ENCODE assay signal across 16 cellular contexts in genomic region chr10:12434277-12434676, GRCh38.
A peak's percentile ranks its signal among the peaks of the same experiment; 100 is the strongest.
DNase-seq lines count a peak whose midpoint lies in the region; ATAC-seq and TF ChIP-seq lines count a peak whose summit lies in the region.
"Had no signal": no experiment of that assay in that cellular context is flagged by ENCODE, and none has a peak within 500 bp of the region (broad histone marks: within the 10 kb centered on the region; RNA-seq: fewer than 3 reads in every experiment).

No MANE protein-coding gene starts in this region.

- peaks cover 86% of the 10 kb centered on the region for H3K4me1 Mint-ChIP-seq in stimulated activated memory B cell treated with anti-CD40 and anti-IgM and Interleukin-4, amounts not matched to agents 10 μg/mL and 1 μg/mL and 100 μg/mL, for 72 hours
- peaks cover 18% of the 10 kb centered on the region for H3K4me1 Mint-ChIP-seq in CD8-positive, alpha-beta T cell (ENCODE audit: low read depth)
- H3K4me1 Mint-ChIP-seq: activated CD4-positive, alpha-beta memory T cell treated with anti-CD3 and anti-CD28 coated beads, Interleukin-2, amount 10 ng/mL, durations not matched to agents 7 days and 5 days had no signal

- no peak overlapping the region for H3K27ac ChIP-seq in WERI-Rb-1
- H3K27ac ChIP-seq in CD8-positive, alpha-beta T cell (ENCODE audit: low read depth, low read length): no peak overlapping the region
- H3K27ac ChIP-seq: adrenal gland, KMS-11, prostate gland had no signal

- no peak for TF ChIP-seq CTCF in WERI-Rb-1 (IDR thresholded peaks at IDR 0.05; ENCODE audit: low read depth, low read length)
- TF ChIP-seq CTCF in CD8-positive, alpha-beta T cell (IDR thresholded peaks at IDR 0.05): no peak

- H3K27me3 Mint-ChIP-seq in stimulated activated memory B cell treated with anti-CD40 and anti-IgM and Interleukin-4, amounts not matched to agents 10 μg/mL and 1 μg/mL and 100 μg/mL, for 72 hours: no peaks in the 10 kb centered on the region
- H3K27me3 Mint-ChIP-seq in CD8-positive, alpha-beta T cell (ENCODE audit: low read depth): no peaks in the 10 kb centered on the region
- H3K27me3 Mint-ChIP-seq: activated CD4-positive, alpha-beta memory T cell treated with anti-CD3 and anti-CD28 coated beads, Interleukin-2, amount 10 ng/mL, durations not matched to agents 7 days and 5 days had no signal

- intact Hi-C loops in CD8-positive, alpha-beta T cell (cut with DNase I, micrococcal nuclease): no loop called here

- no peaks in the 10 kb centered on the region for H3K9me3 ChIP-seq in WERI-Rb-1 (ENCODE audit: severe bottlenecking)
- no peaks in the 10 kb centered on the region for H3K9me3 ChIP-seq in CD8-positive, alpha-beta T cell (ENCODE audit: low read length)
- H3K9me3 ChIP-seq: adrenal gland, prostate gland had no signal

- H3K4me3 ChIP-seq in WERI-Rb-1 (ENCODE audit: low read depth, low read length): no peak overlapping the region
- H3K4me3 ChIP-seq in CD8-positive, alpha-beta T cell (ENCODE audit: low read depth, low read length): no peak overlapping the region
- H3K4me3 ChIP-seq: adrenal gland, prostate gland had no signal

- H3K36me3 ChIP-seq in WERI-Rb-1: no peaks in the 10 kb centered on the region
- no peaks in the 10 kb centered on the region for H3K36me3 ChIP-seq in CD8-positive, alpha-beta T cell (ENCODE audit: insufficient read depth, low read length)
- H3K36me3 ChIP-seq: adrenal gland, prostate gland had no signal

- no peaks in the 10 kb centered on the region for H3K27me3 ChIP-seq in WERI-Rb-1 (ENCODE audit: insufficient read depth, low read depth, severe bottlenecking)
- H3K27me3 ChIP-seq in CD8-positive, alpha-beta T cell (ENCODE audit: insufficient read depth, low read length): no peaks in the 10 kb centered on the region
- H3K27me3 ChIP-seq: adrenal gland had no signal

- DNase-seq in NCI-H345 (lab: John Stamatoyannopoulos, UW) (peak; percentile 45), NCI-H345 treated with DMSO at 0.1 percent for 48 hours (lab: John Stamatoyannopoulos, UW; ENCODE audit: unreplicated experiment) (no peak), NCI-H2081 treated with DMSO at 0.1 percent for 48 hours (lab: John Stamatoyannopoulos, UW) (peak; percentile 38), WERI-Rb-1 (peak; percentile 19), NCI-H510A (lab: John Stamatoyannopoulos, UW) (no peak)
- DNase-seq in CD8-positive, alpha-beta T cell: no peak
- no peak for DNase-seq in activated CD4-positive, alpha-beta T cell treated with anti-CD3 and anti-CD28 coated beads for 1 hour
- DNase-seq: activated CD4-positive, alpha-beta memory T cell treated with anti-CD3 and anti-CD28 coated beads, Interleukin-2, amount 10 ng/mL, durations not matched to agents 7 days and 5 days; activated T-cell treated with anti-CD3 and anti-CD28 coated beads for 4 hours; adrenal gland; cortex of kidney had no signal

- POLR2A ChIA-PET in CD8-positive, alpha-beta T cell (lab: Charles Lee): no interaction called here

- peak overlapping the region; percentile 48 for H3K27ac Mint-ChIP-seq in stimulated activated memory B cell treated with anti-CD40 and anti-IgM and Interleukin-4, amounts not matched to agents 10 μg/mL and 1 μg/mL and 100 μg/mL, for 72 hours
- H3K27ac Mint-ChIP-seq in CD8-positive, alpha-beta T cell: no peak overlapping the region
- H3K27ac Mint-ChIP-seq: activated CD4-positive, alpha-beta memory T cell treated with anti-CD3 and anti-CD28 coated beads, Interleukin-2, amount 10 ng/mL, durations not matched to agents 7 days and 5 days; T-helper 1 cell treated with Interleukin-12 subunit alpha and Interleukin-12 subunit beta and Interleukin-4 antibody, amounts not matched to agents 30 μg/mL and 1 μg/mL, for 36 hours had no signal

- H3K9me3 Mint-ChIP-seq in stimulated activated memory B cell treated with anti-CD40 and anti-IgM and Interleukin-4, amounts not matched to agents 10 μg/mL and 1 μg/mL and 100 μg/mL, for 72 hours: no peaks in the 10 kb centered on the region
- H3K9me3 Mint-ChIP-seq in CD8-positive, alpha-beta T cell: peaks cover 4% of the 10 kb centered on the region

- H3K4me1 ChIP-seq in CD8-positive, alpha-beta T cell (ENCODE audit: insufficient read depth, low read length): no peaks in the 10 kb centered on the region
- H3K4me1 ChIP-seq: prostate gland had no signal

- H3K36me3 Mint-ChIP-seq in stimulated activated memory B cell treated with anti-CD40 and anti-IgM and Interleukin-4, amounts not matched to agents 10 μg/mL and 1 μg/mL and 100 μg/mL, for 72 hours: peaks cover 32% of the 10 kb centered on the region
- peaks cover 12% of the 10 kb centered on the region for H3K36me3 Mint-ChIP-seq in CD8-positive, alpha-beta T cell

- no peak for ATAC-seq in stimulated activated memory B cell treated with anti-CD40 and anti-IgM and Interleukin-4, amounts not matched to agents 10 μg/mL and 1 μg/mL and 100 μg/mL, for 72 hours
- ATAC-seq in CD8-positive, alpha-beta T cell: no peak
- ATAC-seq: HCT116 had no signal

- no peak overlapping the region for H3K4me3 Mint-ChIP-seq in stimulated activated memory B cell treated with anti-CD40 and anti-IgM and Interleukin-4, amounts not matched to agents 10 μg/mL and 1 μg/mL and 100 μg/mL, for 72 hours
- H3K4me3 Mint-ChIP-seq in CD8-positive, alpha-beta T cell: no peak overlapping the region
- H3K4me3 Mint-ChIP-seq: activated CD4-positive, alpha-beta memory T cell treated with anti-CD3 and anti-CD28 coated beads, Interleukin-2, amount 10 ng/mL, durations not matched to agents 7 days and 5 days; T-helper 1 cell treated with Interleukin-12 subunit alpha and Interleukin-12 subunit beta and Interleukin-4 antibody, amounts not matched to agents 30 μg/mL and 1 μg/mL, for 36 hours had no signal

- CTCF ChIA-PET in CD8-positive, alpha-beta T cell (lab: Charles Lee): no interaction called here

Comparison
In these comparisons a context has a peak if more than half of its experiments do, and no peak if none do; other contexts are left out.
1. DNase-seq: peak in NCI-H345 (single experiment), NCI-H2081 treated with DMSO at 0.1 percent for 48 hours (single experiment) and WERI-Rb-1 (single experiment); none in NCI-H345 treated with DMSO at 0.1 percent for 48 hours (single experiment), CD8-positive, alpha-beta T cell (0 of 7), NCI-H510A (single experiment) and activated CD4-positive, alpha-beta T cell treated with anti-CD3 and anti-CD28 coated beads for 1 hour (single experiment).